Comparison of ENCODE assay signal across 2 cellular contexts in genomic region chr5:1879292-1880263, GRCh38.
A peak's percentile ranks its signal among the peaks of the same experiment; 100 is the strongest.
TF ChIP-seq lines count a peak whose summit lies in the region.

No MANE protein-coding gene starts in this region.

TF ChIP-seq in SK-N-SH, 30 proteins besides CTCF, POLR2A, EP300 and RAD21 (continued from another document):
- TF ChIP-seq, protein P1, sequence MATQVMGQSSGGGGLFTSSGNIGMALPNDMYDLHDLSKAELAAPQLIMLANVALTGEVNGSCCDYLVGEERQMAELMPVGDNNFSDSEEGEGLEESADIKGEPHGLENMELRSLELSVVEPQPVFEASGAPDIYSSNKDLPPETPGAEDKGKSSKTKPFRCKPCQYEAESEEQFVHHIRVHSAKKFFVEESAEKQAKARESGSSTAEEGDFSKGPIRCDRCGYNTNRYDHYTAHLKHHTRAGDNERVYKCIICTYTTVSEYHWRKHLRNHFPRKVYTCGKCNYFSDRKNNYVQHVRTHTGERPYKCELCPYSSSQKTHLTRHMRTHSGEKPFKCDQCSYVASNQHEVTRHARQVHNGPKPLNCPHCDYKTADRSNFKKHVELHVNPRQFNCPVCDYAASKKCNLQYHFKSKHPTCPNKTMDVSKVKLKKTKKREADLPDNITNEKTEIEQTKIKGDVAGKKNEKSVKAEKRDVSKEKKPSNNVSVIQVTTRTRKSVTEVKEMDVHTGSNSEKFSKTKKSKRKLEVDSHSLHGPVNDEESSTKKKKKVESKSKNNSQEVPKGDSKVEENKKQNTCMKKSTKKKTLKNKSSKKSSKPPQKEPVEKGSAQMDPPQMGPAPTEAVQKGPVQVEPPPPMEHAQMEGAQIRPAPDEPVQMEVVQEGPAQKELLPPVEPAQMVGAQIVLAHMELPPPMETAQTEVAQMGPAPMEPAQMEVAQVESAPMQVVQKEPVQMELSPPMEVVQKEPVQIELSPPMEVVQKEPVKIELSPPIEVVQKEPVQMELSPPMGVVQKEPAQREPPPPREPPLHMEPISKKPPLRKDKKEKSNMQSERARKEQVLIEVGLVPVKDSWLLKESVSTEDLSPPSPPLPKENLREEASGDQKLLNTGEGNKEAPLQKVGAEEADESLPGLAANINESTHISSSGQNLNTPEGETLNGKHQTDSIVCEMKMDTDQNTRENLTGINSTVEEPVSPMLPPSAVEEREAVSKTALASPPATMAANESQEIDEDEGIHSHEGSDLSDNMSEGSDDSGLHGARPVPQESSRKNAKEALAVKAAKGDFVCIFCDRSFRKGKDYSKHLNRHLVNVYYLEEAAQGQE (IDR thresholded peaks at IDR 0.05; ENCODE audit: low read depth, low read length): peak; percentile 59; the same call in 1 of the 2 replicates

TF ChIP-seq in SK-N-SH treated with all-trans-retinoic acid at 6 μM for 48 hours, 23 proteins besides CTCF, POLR2A, EP300 and RAD21:
- TF ChIP-seq CREB5 (CRISPR knock-in tag; IDR thresholded peaks at IDR 0.05; ENCODE audit: low read depth): no peak
- TF ChIP-seq TOX (CRISPR knock-in tag; IDR thresholded peaks at IDR 0.05; ENCODE audit: borderline replicate concordance): no peak
- no peak for TF ChIP-seq ISL1 (CRISPR knock-in tag; IDR thresholded peaks at IDR 0.05)
- TF ChIP-seq ESRRG (CRISPR knock-in tag; IDR thresholded peaks at IDR 0.05): no peak
- TF ChIP-seq ZFP3 (CRISPR knock-in tag; IDR thresholded peaks at IDR 0.05): no peak
- no peak for TF ChIP-seq CSRNP3 (CRISPR knock-in tag; IDR thresholded peaks at IDR 0.05)
- no peak for TF ChIP-seq PPARA (CRISPR knock-in tag; IDR thresholded peaks at IDR 0.05; ENCODE audit: borderline replicate concordance)
